ENCODE assay signal across 16 cellular contexts in the genomic region with DNA sequence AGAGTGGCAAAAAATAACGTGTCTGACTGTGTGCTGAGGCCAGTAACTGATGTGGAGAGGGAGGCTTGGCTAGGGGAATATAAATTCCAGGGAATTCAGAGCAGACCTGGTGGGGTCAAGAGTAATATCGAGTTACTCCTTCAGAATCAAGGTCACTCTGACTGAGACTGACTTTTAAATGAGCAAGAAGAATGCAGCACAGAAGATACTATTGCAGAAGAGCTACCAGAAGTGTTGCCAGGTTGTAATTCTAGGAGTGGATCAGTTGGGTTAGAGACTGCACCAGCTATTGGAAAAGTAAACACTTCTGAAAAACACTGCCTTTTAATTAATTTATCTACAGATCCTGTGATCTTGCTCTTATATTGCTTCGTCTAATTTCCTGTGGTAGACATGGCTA. TPM values are rescaled to one million over a fixed set of nuclear protein-coding genes. Genes with fewer than 3 reads are reported as not detected.
"Had no signal": no experiment of that assay in that cellular context is flagged by ENCODE, and none has a peak within 500 bp of the region (broad histone marks: within the 10 kb centered on the region; RNA-seq: fewer than 3 reads in every experiment).

No MANE protein-coding gene starts in this region.

- H3K27ac Mint-ChIP-seq: activated CD4-positive, alpha-beta memory T cell treated with anti-CD3 and anti-CD28 coated beads, Interleukin-2, amount 10 ng/mL, durations not matched to agents 7 days and 5 days; activated naive CD4-positive, alpha-beta T cell treated with anti-CD3 and anti-CD28 coated beads, Interleukin-2, amount 50 U/mL, for 24 hours; activated T-cell treated with anti-CD3 and anti-CD28 coated beads, Interleukin-2, amount 50 U/mL, for 24 hours; natural killer cell; stimulated activated memory B cell treated with anti-CD40 and anti-IgM and Interleukin-4, amounts not matched to agents 10 μg/mL and 1 μg/mL and 100 μg/mL, for 72 hours; WTC11 had no signal

- ATAC-seq: left ventricle myocardium superior; natural killer cell; stimulated activated memory B cell treated with anti-CD40 and anti-IgM and Interleukin-4, amounts not matched to agents 10 μg/mL and 1 μg/mL and 100 μg/mL, for 72 hours; WTC11 had no signal

- H3K27me3 Mint-ChIP-seq: activated T-cell treated with anti-CD3 and anti-CD28 coated beads, Interleukin-2, amount 50 U/mL, for 24 hours; stimulated activated memory B cell treated with anti-CD40 and anti-IgM and Interleukin-4, amounts not matched to agents 10 μg/mL and 1 μg/mL and 100 μg/mL, for 72 hours had no signal

- H3K36me3 Mint-ChIP-seq: activated naive CD4-positive, alpha-beta T cell treated with anti-CD3 and anti-CD28 coated beads, Interleukin-2, amount 50 U/mL, for 24 hours; natural killer cell; stimulated activated memory B cell treated with anti-CD40 and anti-IgM and Interleukin-4, amounts not matched to agents 10 μg/mL and 1 μg/mL and 100 μg/mL, for 72 hours; WTC11 had no signal

- H3K4me1 Mint-ChIP-seq: activated CD4-positive, alpha-beta memory T cell treated with anti-CD3 and anti-CD28 coated beads, Interleukin-2, amount 10 ng/mL, durations not matched to agents 7 days and 5 days; activated naive CD4-positive, alpha-beta T cell treated with anti-CD3 and anti-CD28 coated beads, Interleukin-2, amount 50 U/mL, for 24 hours; natural killer cell; stimulated activated memory B cell treated with anti-CD40 and anti-IgM and Interleukin-4, amounts not matched to agents 10 μg/mL and 1 μg/mL and 100 μg/mL, for 72 hours had no signal

- DNase-seq: activated CD4-positive, alpha-beta memory T cell treated with anti-CD3 and anti-CD28 coated beads, Interleukin-2, amount 10 ng/mL, durations not matched to agents 7 days and 5 days; activated CD4-positive, alpha-beta T cell treated with anti-CD3 and anti-CD28 coated beads for 4 hours; activated effector memory CD4-positive, alpha-beta T cell treated with Interleukin-2 at 50 U/mL for 16 hours; activated T-cell treated with anti-CD3 and anti-CD28 coated beads, Interleukin-2, amount 50 U/mL, for 24 hours; adrenal gland; dorsolateral prefrontal cortex; hippocampal formation; kidney; left ventricle myocardium superior; natural killer cell; stimulated activated CD4-positive, alpha-beta T cell treated with anti-CD3 and anti-CD28 coated beads, Interleukin-2, amount 100 ng/mL, for 48 hours; tibial artery; uterus had no signal

- H3K9me3 Mint-ChIP-seq: activated CD4-positive, alpha-beta memory T cell treated with anti-CD3 and anti-CD28 coated beads, Interleukin-2, amount 10 ng/mL, durations not matched to agents 7 days and 5 days; activated naive CD4-positive, alpha-beta T cell treated with anti-CD3 and anti-CD28 coated beads, Interleukin-2, amount 50 U/mL, for 24 hours; activated T-cell treated with anti-CD3 and anti-CD28 coated beads, Interleukin-2, amount 50 U/mL, for 24 hours; stimulated activated memory B cell treated with anti-CD40 and anti-IgM and Interleukin-4, amounts not matched to agents 10 μg/mL and 1 μg/mL and 100 μg/mL, for 72 hours had no signal

- H3K4me3 Mint-ChIP-seq: activated CD4-positive, alpha-beta memory T cell treated with anti-CD3 and anti-CD28 coated beads, Interleukin-2, amount 10 ng/mL, durations not matched to agents 7 days and 5 days; activated naive CD4-positive, alpha-beta T cell treated with anti-CD3 and anti-CD28 coated beads, Interleukin-2, amount 50 U/mL, for 24 hours; activated T-cell treated with anti-CD3 and anti-CD28 coated beads, Interleukin-2, amount 50 U/mL, for 24 hours; natural killer cell; stimulated activated memory B cell treated with anti-CD40 and anti-IgM and Interleukin-4, amounts not matched to agents 10 μg/mL and 1 μg/mL and 100 μg/mL, for 72 hours; WTC11 had no signal

RNA-seq across cellular contexts. Expression of gene PLAAT1, which starts 33.1 kb away (rescaled TPM):
- total RNA-seq: activated CD4-positive, alpha-beta memory T cell treated with anti-CD3 and anti-CD28 coated beads, Interleukin-2, amount 10 ng/mL, durations not matched to agents 7 days and 5 days; natural killer cell had no signal
